In genomic region chr17:76906463-76906862, GRCh38 we compare ENCODE assay signal across 34 cellular contexts.
"Had no signal": no experiment of that assay in that cellular context is flagged by ENCODE, and none has a peak within 500 bp of the region (broad histone marks: within the 10 kb centered on the region; RNA-seq: fewer than 3 reads in every experiment).

No MANE protein-coding gene starts in this region.

- H3K9me3 ChIP-seq: MG63 had no signal

- H3K4me3 ChIP-seq: MG63 had no signal

- DNase-seq: Karpas-422, Kasumi-1, MG63, MM.1S, MV-4-11, NCI-H1048, NCI-H1092, NCI-H1092 treated with DMSO at 0.1 percent for 48 hours, NCI-H1105, NCI-H1105 treated with DMSO at 0.1 percent for 48 hours, NCI-H1417, NCI-H1436, NCI-H1436 treated with DMSO at 0.1 percent for 48 hours, NCI-H146, NCI-H1694, NCI-H1694 treated with DMSO at 0.1 percent for 48 hours, NCI-H187, NCI-H187 treated with DMSO at 0.1 percent for 48 hours, NCI-H1930, NCI-H2029, NCI-H2029 treated with DMSO at 0.1 percent for 48 hours, NCI-H2081, NCI-H2081 treated with DMSO at 0.1 percent for 48 hours, NCI-H2107, NCI-H2171, NCI-H2171 treated with DMSO at 0.1 percent for 48 hours, NCI-H2227 treated with DMSO at 0.1 percent for 48 hours, NCI-H226, NCI-H345, NCI-H446, NCI-H446 treated with DMSO at 0.1 percent for 48 hours, NCI-H510A, NCI-H510A treated with DMSO at 0.1 percent for 48 hours had no signal

- H3K9ac ChIP-seq: KMS-11 had no signal

- H3K36me3 ChIP-seq: MG63 had no signal

- H3K27me3 ChIP-seq: MG63 had no signal

- H3K27ac ChIP-seq: KMS-11 had no signal

- H3K4me2 ChIP-seq: KMS-11 had no signal
